ENCODE assay signal across 8 cellular contexts in genomic region chr10:6144609-6145413, GRCh38. TPM values are rescaled to one million over a fixed set of nuclear protein-coding genes. Genes with fewer than 3 reads are reported as not detected.
DNase-seq lines count a peak whose midpoint lies in the region; ATAC-seq and TF ChIP-seq lines count a peak whose summit lies in the region.

No MANE protein-coding gene starts in this region.

- H3K9me3 ChIP-seq in psoas muscle, result no peaks in the 10 kb centered on the region

- peaks cover 47% of the 10 kb centered on the region for H3K4me1 ChIP-seq in psoas muscle
- H3K4me1 ChIP-seq in urinary bladder (ENCODE audit: insufficient read depth), result no peaks in the 10 kb centered on the region

- TF ChIP-seq CTCF in psoas muscle (IDR thresholded peaks at IDR 0.05), result no peak

- peak overlapping the region; percentile 96 for H3K27ac ChIP-seq in psoas muscle
- peak overlapping the region; percentile 59 for H3K27ac ChIP-seq in urinary bladder (ENCODE audit: low read depth)

- intact Hi-C loops in left ventricle myocardium superior (cut with micrococcal nuclease), result no loop called here
- intact Hi-C loops in psoas muscle (cut with DNase I), result loop anchor here (2.0 to 5.0 kb wide), 2 partner anchors 33 to 58 kb away; partner anchors contain the start of gene PFKFB3 (in 1 of the 2)

- DNase-seq in EL, result peak; percentile 87
- peak; percentile 76 for DNase-seq in Jurkat, Clone E6-1 (ENCODE audit: low read depth, low spot score)
- peak; percentile 73 to 91 (median 80) for DNase-seq in T-helper 1 cell
- peak; percentile 67 for DNase-seq in amniotic epithelial cell (ENCODE audit: low read depth)
- DNase-seq in left ventricle myocardium superior, result peak; percentile 97
- DNase-seq in psoas muscle, result peak; percentile 92 to 94

- H3K27me3 ChIP-seq in psoas muscle (ENCODE audit: insufficient read depth in 3 of 3, low read length in 2 of 3), result no peaks in the 10 kb centered on the region

- H3K4me3 ChIP-seq in Jurkat, Clone E6-1 (ENCODE audit: low read length), result peak overlapping the region; percentile 73
- H3K4me3 ChIP-seq in psoas muscle (peak overlapping the region; percentile 99), urinary bladder (ENCODE audit: low read depth, low read length) (peak overlapping the region; percentile 71)

- peak; percentile 72 for ATAC-seq in GM21717 (IDR thresholded peaks at IDR 0.05; ENCODE audit: unreplicated experiment)
- peak; percentile 96 for ATAC-seq in left ventricle myocardium superior
- peak; percentile 70 to 78 (median 76) for ATAC-seq in psoas muscle

- H3K36me3 ChIP-seq in psoas muscle (ENCODE audit: insufficient read depth in 1 of 2, low read depth in 1 of 2) (no peaks in the 10 kb centered on the region), urinary bladder (ENCODE audit: insufficient read depth) (no peaks in the 10 kb centered on the region)

- 0 to 1% (median 0%) methylated on average over 63 to 106 of the region's 106 CpGs for WGBS in psoas muscle, 3 donors
- WGBS in urinary bladder, result under 1% methylated on average over 106 of the region's 106 CpGs

RNA-seq across cellular contexts. Expression of gene RBM17, which starts 56.0 kb away (rescaled TPM):
- polyA plus RNA-seq in Jurkat, Clone E6-1 (2012; ENCODE audit: insufficient read depth, insufficient read length), result 223 TPM
- total RNA-seq in left ventricle myocardium superior (72.1 TPM), psoas muscle (100 to 1,000 TPM in 1 of 4 donors, 10 to 100 TPM in 3; 74.4 to 104 (median 86.5) TPM), urinary bladder (59.6 TPM)
- polyA plus RNA-seq in psoas muscle (100 to 1,000 TPM in 2 of 3 donors, 10 to 100 TPM in 1; 76.0 to 157 (median 110) TPM), urinary bladder (58.3 TPM)

RNA-seq across cellular contexts. Expression of gene PFKFB3, which starts 57.9 kb away (rescaled TPM):
- polyA plus RNA-seq in Jurkat, Clone E6-1 (2012; ENCODE audit: insufficient read depth, insufficient read length), result 19.6 TPM
- total RNA-seq in left ventricle myocardium superior (30.8 TPM), psoas muscle (100 to 1,000 TPM in 3 of 4 donors, 10 to 100 TPM in 1; 25.4 to 225 (median 148) TPM), urinary bladder (6.5 TPM)
- polyA plus RNA-seq in psoas muscle (100 to 1,000 TPM in 2 of 3 donors, 10 to 100 TPM in 1; 26.7 to 704 (median 448) TPM), urinary bladder (31.8 TPM)

Comparison
In these comparisons a context has a peak if more than half of its experiments do, and no peak if none do; other contexts are left out.
1. Peak in every context shown above with its lines: DNase-seq, ATAC-seq, H3K4me3 ChIP-seq and H3K27ac ChIP-seq.